19 cellular contexts compared by ENCODE assay signal in the genomic region with DNA sequence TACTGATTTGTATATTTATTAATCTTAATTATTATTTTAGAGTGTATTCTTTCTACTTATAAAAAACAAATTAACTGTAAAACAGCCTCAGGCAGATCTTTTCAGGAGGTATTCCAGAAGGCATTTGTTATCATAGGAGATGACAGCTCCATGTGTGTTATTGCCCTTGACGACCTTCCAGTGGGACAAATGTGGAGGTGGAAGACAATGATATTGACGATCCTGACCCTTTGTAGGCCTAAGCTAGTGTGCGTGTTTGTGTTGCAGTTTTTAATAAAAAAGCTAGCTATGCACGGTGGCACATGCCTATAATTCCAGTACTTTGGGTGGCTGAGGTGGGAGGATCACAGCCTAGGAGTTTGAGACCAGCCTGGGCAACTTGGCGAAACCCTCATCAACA.
"Had no signal": no experiment of that assay in that cellular context is flagged by ENCODE, and none has a peak within 500 bp of the region (broad histone marks: within the 10 kb centered on the region; RNA-seq: fewer than 3 reads in every experiment).

No MANE protein-coding gene starts in this region.

- H3K27ac ChIP-seq: RWPE1, SJSA1, SK-N-MC had no signal

- ATAC-seq: Panc1 had no signal

- H3K9me3 ChIP-seq: MG63, SJSA1 had no signal

- H3K4me3 ChIP-seq: MG63, SJSA1, SK-N-MC had no signal

- DNase-seq: KBM-7, MG63, NCI-H1092, NCI-H1105 treated with DMSO at 0.1 percent for 48 hours, NCI-H1417 treated with DMSO at 0.1 percent for 48 hours, NCI-H146, NCI-H1694 treated with DMSO at 0.1 percent for 48 hours, NCI-H1930, NCI-H2081, NCI-H2107, NCI-H2227 treated with DMSO at 0.1 percent for 48 hours, NCI-H524, NCI-H526 treated with DMSO at 0.1 percent for 48 hours, NCI-H748 treated with DMSO at 0.1 percent for 48 hours, SIG-M5 had no signal

- H3K36me3 ChIP-seq: MG63 had no signal

- H3K27me3 ChIP-seq: MG63, SJSA1 had no signal
